ENCODE assay signal across 1 cellular context in the genomic region with DNA sequence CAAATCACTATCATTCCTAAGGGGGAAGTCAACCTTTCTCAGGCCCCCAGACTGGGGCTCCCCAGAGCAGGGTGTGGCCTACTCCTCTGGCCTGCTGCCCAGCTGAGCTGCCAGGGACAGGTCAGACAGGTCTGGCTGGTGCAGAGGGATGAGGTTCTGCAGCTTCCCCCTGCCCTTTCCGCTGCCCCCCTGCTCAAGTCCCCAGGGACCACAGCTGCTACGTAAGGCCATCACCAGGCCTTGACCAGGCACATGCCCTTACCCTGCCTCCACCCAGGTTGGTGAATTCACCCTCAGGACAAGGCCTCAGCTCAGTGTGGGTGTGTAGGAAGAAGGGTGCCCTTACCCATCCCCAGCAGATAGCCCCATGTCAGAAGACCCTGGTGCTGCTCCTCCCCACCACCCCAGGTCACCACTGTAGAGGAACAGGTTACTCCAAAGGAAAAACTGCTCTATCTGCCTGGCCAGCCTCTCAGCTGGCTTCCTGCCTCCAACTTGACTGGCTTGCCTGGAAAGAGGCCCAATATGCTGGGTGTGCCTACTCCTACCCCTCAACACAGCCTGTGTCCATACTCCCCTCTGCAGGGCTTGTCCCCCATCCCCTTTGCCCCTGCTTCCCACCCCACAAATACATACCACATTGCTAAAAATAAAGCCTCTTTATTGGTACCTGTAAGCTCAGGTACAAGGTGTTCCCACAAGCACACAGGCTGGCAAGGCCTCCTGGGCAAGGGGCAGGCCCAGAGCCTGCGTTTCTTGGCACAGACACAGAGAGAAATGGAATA.
TF ChIP-seq lines count a peak whose summit lies in the region.

No MANE protein-coding gene starts in this region.

TF ChIP-seq in K562, 482 proteins besides CTCF, POLR2A, EP300 and RAD21 (continued from another document):
- no peak for TF ChIP-seq ZNF175 (CRISPR knock-in tag; IDR thresholded peaks at IDR 0.05; ENCODE audit: low read depth)
